9 cellular contexts compared by ENCODE assay signal in genomic region chr10:84665883-84666463, GRCh38.
DNase-seq lines count a peak whose midpoint lies in the region; ATAC-seq and TF ChIP-seq lines count a peak whose summit lies in the region.
"Had no signal": no experiment of that assay in that cellular context is flagged by ENCODE, and none has a peak within 500 bp of the region (broad histone marks: within the 10 kb centered on the region; RNA-seq: fewer than 3 reads in every experiment).

No MANE protein-coding gene starts in this region.

- peak; percentile 25 for TF ChIP-seq CTCF in CD4-positive, alpha-beta T cell (IDR thresholded peaks at IDR 0.05)

- POLR2A ChIA-PET in CD4-positive, alpha-beta T cell (lab: Charles Lee) = no interaction called here

- H3K9me3 Mint-ChIP-seq in CD4-positive, alpha-beta T cell = no peaks in the 10 kb centered on the region
- no peaks in the 10 kb centered on the region for H3K9me3 Mint-ChIP-seq in activated T-cell treated with anti-CD3 and anti-CD28 coated beads, Interleukin-2, amount 50 U/mL, for 72 hours

- CTCF ChIA-PET in CD4-positive, alpha-beta T cell (lab: Charles Lee) = no interaction called here

- no peaks in the 10 kb centered on the region for H3K27me3 ChIP-seq in CD4-positive, alpha-beta T cell (ENCODE audit: control insufficient read depth, insufficient read depth, low read length)
- H3K27me3 ChIP-seq: cardiac muscle cell had no signal

- H3K36me3 Mint-ChIP-seq in CD4-positive, alpha-beta T cell (ENCODE audit: low read depth) = no peaks in the 10 kb centered on the region
- no peaks in the 10 kb centered on the region for H3K36me3 Mint-ChIP-seq in activated T-cell treated with anti-CD3 and anti-CD28 coated beads, Interleukin-2, amount 50 U/mL, for 72 hours (ENCODE audit: insufficient read depth in 2 of 2)

- no peak for ATAC-seq in CD4-positive, alpha-beta T cell (ENCODE audit: poor library complexity)
- no peak for ATAC-seq in activated T-cell treated with anti-CD3 and anti-CD28 coated beads, Interleukin-2, amount 50 U/mL, for 72 hours (replicated peaks in 1 of 2)
- ATAC-seq in HG02884 (IDR thresholded peaks at IDR 0.05; ENCODE audit: unreplicated experiment) = no peak

- H3K4me1 Mint-ChIP-seq in CD4-positive, alpha-beta T cell (ENCODE audit: low read depth) = no peaks in the 10 kb centered on the region
- H3K4me1 Mint-ChIP-seq in activated T-cell treated with anti-CD3 and anti-CD28 coated beads, Interleukin-2, amount 50 U/mL, for 72 hours (ENCODE audit: low read depth) = no peaks in the 10 kb centered on the region

- H3K27ac Mint-ChIP-seq in CD4-positive, alpha-beta T cell = no peak overlapping the region
- no peak overlapping the region for H3K27ac Mint-ChIP-seq in activated T-cell treated with anti-CD3 and anti-CD28 coated beads, Interleukin-2, amount 50 U/mL, for 72 hours

- peaks cover 12% of the 10 kb centered on the region for H3K27me3 Mint-ChIP-seq in CD4-positive, alpha-beta T cell
- no peaks in the 10 kb centered on the region for H3K27me3 Mint-ChIP-seq in activated T-cell treated with anti-CD3 and anti-CD28 coated beads, Interleukin-2, amount 50 U/mL, for 72 hours (ENCODE audit: low read depth)

- no peak overlapping the region for H3K4me3 Mint-ChIP-seq in CD4-positive, alpha-beta T cell
- H3K4me3 Mint-ChIP-seq in activated T-cell treated with anti-CD3 and anti-CD28 coated beads, Interleukin-2, amount 50 U/mL, for 72 hours = no peak overlapping the region

- no peaks in the 10 kb centered on the region for H3K9me3 ChIP-seq in CD4-positive, alpha-beta T cell (ENCODE audit: control insufficient read depth, low read length)

- intact Hi-C loops in CD4-positive, alpha-beta T cell (cut with DNase I, micrococcal nuclease) = no loop called here
- intact Hi-C loops in posterior vena cava (cut with DNase I) = no loop called here

- no peak for DNase-seq in CD4-positive, alpha-beta T cell
- DNase-seq in GM19240 (ENCODE audit: insufficient read length, low spot score) (peak; percentile 11), HT1080 (ENCODE audit: low read depth) (peak; percentile 33), posterior vena cava (ENCODE audit: low spot score) (no peak), NCI-H446 treated with DMSO at 0.1 percent for 48 hours (lab: John Stamatoyannopoulos, UW) (no peak)
- peak; percentile 17 to 26 for DNase-seq in activated T-cell treated with anti-CD3 and anti-CD28 coated beads, Interleukin-2, amount 50 U/mL, for 72 hours
- peak; percentile 18 to 39 for DNase-seq in stimulated activated CD4-positive, alpha-beta T cell treated with anti-CD3 and anti-CD28 coated beads, Interleukin-2, amount 100 ng/mL, for 24 hours

- H3K27ac ChIP-seq in CD4-positive, alpha-beta T cell (ENCODE audit: low read depth, low read length) = no peak overlapping the region
- H3K27ac ChIP-seq: cardiac muscle cell had no signal

Comparison
In these comparisons a context has a peak if more than half of its experiments do, and no peak if none do; other contexts are left out.
1. DNase-seq: peak in GM19240 (single experiment), HT1080 (single experiment), activated T-cell treated with anti-CD3 and anti-CD28 coated beads, Interleukin-2, amount 50 U/mL, for 72 hours (2 of 2) and stimulated activated CD4-positive, alpha-beta T cell treated with anti-CD3 and anti-CD28 coated beads, Interleukin-2, amount 100 ng/mL, for 24 hours (2 of 2); none in CD4-positive, alpha-beta T cell (0 of 10), posterior vena cava (single experiment) and NCI-H446 treated with DMSO at 0.1 percent for 48 hours (single experiment).